In genomic region chr18:1657888-1658287, GRCh38 we compare ENCODE assay signal across 22 cellular contexts.
"Had no signal": no experiment of that assay in that cellular context is flagged by ENCODE, and none has a peak within 500 bp of the region (broad histone marks: within the 10 kb centered on the region; RNA-seq: fewer than 3 reads in every experiment).

No MANE protein-coding gene starts in this region.

- H3K36me3 ChIP-seq: MG63, SJSA1 had no signal

- DNase-seq: IMR-90, Karpas-422, KG1, MG63, NCI-H1092, NCI-H1105 treated with DMSO at 0.1 percent for 48 hours, NCI-H1417 treated with DMSO at 0.1 percent for 48 hours, NCI-H146, NCI-H1694 treated with DMSO at 0.1 percent for 48 hours, NCI-H1930, NCI-H2171, NCI-H345, NCI-H446 treated with DMSO at 0.1 percent for 48 hours, NCI-H524 treated with DMSO at 0.1 percent for 48 hours, NCI-H69, NCI-H774, Right ventricle myocardium superior, RPMI8226, SIG-M5 had no signal

- H3K27ac ChIP-seq: SJSA1, SK-N-MC had no signal

- H3K27me3 ChIP-seq: MG63 had no signal

- H3K9me3 ChIP-seq: MG63, SJSA1 had no signal

- H3K4me1 ChIP-seq: SJSA1 had no signal

- H3K4me3 ChIP-seq: MG63, SJSA1, SK-N-MC had no signal

- ATAC-seq: HepG2 had no signal
